ENCODE assay signal across 1 cellular context in genomic region chr1:154553056-154553822, GRCh38.
TF ChIP-seq lines count a peak whose summit lies in the region.

No MANE protein-coding gene starts in this region.

TF ChIP-seq in SK-N-SH treated with all-trans-retinoic acid at 6 μM for 48 hours, 23 proteins besides CTCF, POLR2A, EP300 and RAD21 (continued from another document):
- TF ChIP-seq ARNTL (CRISPR knock-in tag; IDR thresholded peaks at IDR 0.05; ENCODE audit: borderline replicate concordance, low read depth) (no peak), SNAI2 (CRISPR knock-in tag; IDR thresholded peaks at IDR 0.05) (no peak), GLIS3 (CRISPR knock-in tag; IDR thresholded peaks at IDR 0.05) (no peak), ZFP30 (CRISPR knock-in tag; IDR thresholded peaks at IDR 0.05) (no peak)
